7 cellular contexts compared by ENCODE assay signal in the genomic region with DNA sequence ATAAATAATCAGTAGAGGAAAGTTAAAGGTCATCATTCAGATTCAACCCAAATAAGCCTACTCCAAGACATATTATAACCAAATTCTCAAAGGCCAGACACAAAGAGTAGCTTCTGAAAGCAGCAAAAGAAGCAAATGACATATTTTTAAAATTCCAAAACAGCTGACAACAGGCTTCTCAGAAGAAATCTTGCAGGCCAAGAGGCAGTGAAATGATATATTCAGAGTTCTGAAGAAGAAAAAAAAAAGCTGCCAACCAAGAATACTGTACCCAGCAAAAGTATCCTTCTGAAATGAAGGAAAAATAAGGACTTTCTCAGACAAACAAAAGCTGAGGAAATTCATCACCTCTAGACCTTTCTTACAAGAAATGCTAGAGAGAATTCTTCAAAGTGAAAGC.
"Had no signal": no experiment of that assay in that cellular context is flagged by ENCODE, and none has a peak within 500 bp of the region (broad histone marks: within the 10 kb centered on the region; RNA-seq: fewer than 3 reads in every experiment).

No MANE protein-coding gene starts in this region.

- ATAC-seq: HCT116, K562 had no signal

- H3K4me1 ChIP-seq: HAP-1 had no signal

- H3K4me3 ChIP-seq: HAP-1, K562 had no signal

- H3K36me3 ChIP-seq: HAP-1 had no signal

- H3K9me3 ChIP-seq: HAP-1 had no signal

- DNase-seq: GOT3, H7, IMR-90, KG1 had no signal
